Comparison of ENCODE assay signal across 13 cellular contexts in the genomic region with DNA sequence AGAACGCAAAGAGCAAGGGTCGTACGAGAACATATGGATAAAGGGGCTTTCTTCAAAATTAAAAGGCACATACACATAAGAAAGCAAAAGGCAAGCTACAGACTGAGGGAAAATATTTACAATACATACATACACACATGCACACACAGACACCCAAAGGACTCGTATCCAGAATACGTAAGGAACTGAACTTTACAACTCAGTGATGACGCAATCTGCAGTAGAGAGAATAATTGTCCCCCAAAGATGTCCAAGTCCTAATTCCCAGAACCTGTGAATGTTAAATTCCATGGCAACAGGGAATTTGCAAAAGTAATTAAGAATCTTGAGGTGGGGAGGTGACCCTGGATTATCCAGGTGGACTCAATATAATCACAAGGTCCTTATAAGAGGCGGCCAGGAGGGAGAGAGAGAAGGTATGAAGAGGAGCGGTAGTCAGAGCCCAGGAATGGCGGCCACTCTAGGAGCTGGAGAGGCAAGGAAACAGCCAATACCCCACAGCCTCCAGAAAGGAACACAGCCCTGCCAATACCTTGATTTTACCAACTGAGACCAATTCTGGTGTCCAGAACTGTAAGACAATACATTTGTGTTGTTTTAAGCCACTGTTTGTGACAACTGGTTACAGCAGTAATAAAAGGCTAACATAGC. TPM values are rescaled to one million over a fixed set of nuclear protein-coding genes. Genes with fewer than 3 reads are reported as not detected.
DNase-seq lines count a peak whose midpoint lies in the region; ATAC-seq and FAIRE-seq lines count a peak whose summit lies in the region.
"Had no signal": no experiment of that assay in that cellular context is flagged by ENCODE, and none has a peak within 500 bp of the region (broad histone marks: within the 10 kb centered on the region; RNA-seq: fewer than 3 reads in every experiment).

No MANE protein-coding gene starts in this region.

- DNase-seq in NCI-H1092 treated with DMSO at 0.1 percent for 48 hours (lab: John Stamatoyannopoulos, UW) (peak; percentile 39), NCI-H1092 (lab: John Stamatoyannopoulos, UW) (no peak), NCI-H69 (lab: John Stamatoyannopoulos, UW) (peak; percentile 75), epithelial cell of prostate (ENCODE audit: low read depth, low spot score) (no peak), small intestine (peak; percentile 46), HK-2 (ENCODE audit: unreplicated experiment) (no peak), posterior vena cava (ENCODE audit: low spot score) (no peak)
- DNase-seq: ACHN; activated CD8-positive, alpha-beta memory T cell treated with anti-CD3 and anti-CD28 coated beads, Interleukin-2, amount 50 U/mL, for 4 hours; natural killer cell; Peyer's patch; right lobe of liver had no signal

- peak overlapping the region in 1 of 2 donors; percentile 10 for H3K4me3 ChIP-seq in small intestine (ENCODE audit: low read depth in 1 of 2, low read length in 2 of 2)
- H3K4me3 ChIP-seq: Peyer's patch, right lobe of liver had no signal

- no peak for FAIRE-seq in small intestine (lab: Jason Lieb, UNC)

- H3K27ac ChIP-seq in epithelial cell of prostate (peak overlapping the region; percentile 42), small intestine (ENCODE audit: low read depth in 1 of 2, low read length in 1 of 2) (peak overlapping the region in 1 of 2 donors; percentile 37)

- WGBS in small intestine, 3 donors = 31 to 71% (median 64%) methylated on average over 9 of the region's 9 CpGs

- no peaks in the 10 kb centered on the region for H3K9me3 ChIP-seq in small intestine (ENCODE audit: control insufficient read depth, low read depth)
- H3K9me3 ChIP-seq: Peyer's patch, right lobe of liver had no signal

- peaks cover 3% of the 10 kb centered on the region in 2 donors for H3K4me1 ChIP-seq in small intestine (ENCODE audit: control insufficient read depth in 2 of 2, insufficient read depth in 1 of 2, low read depth in 1 of 2, low read length in 1 of 2)

- intact Hi-C loops in posterior vena cava (cut with DNase I) = no loop called here

- no peaks in the 10 kb centered on the region for H3K36me3 ChIP-seq in small intestine (ENCODE audit: control insufficient read depth in 2 of 2, insufficient read depth in 2 of 2, low read length in 2 of 2)
- H3K36me3 ChIP-seq: Peyer's patch, right lobe of liver had no signal

- no peak for ATAC-seq in HG02623 (IDR thresholded peaks at IDR 0.05; ENCODE audit: unreplicated experiment)
- ATAC-seq: natural killer cell had no signal

- H3K27me3 ChIP-seq in small intestine (ENCODE audit: control insufficient read depth in 2 of 2, insufficient read depth in 2 of 2, low read length in 2 of 2) = no peaks in the 10 kb centered on the region
- H3K27me3 ChIP-seq: Peyer's patch, right lobe of liver had no signal

RNA-seq across cellular contexts. Expression of gene STS, which starts 27.5 kb away (rescaled TPM):
- 1 to 10 TPM in 2 of 3 donors, under 1 TPM in 1; 0.67 to 3.4 (median 1.4) TPM for polyA plus RNA-seq in small intestine
- 10 to 100 TPM; 13.7 to 16.1 TPM for total RNA-seq in posterior vena cava

RNA-seq across cellular contexts. Expression of gene PUDP, which starts 27.9 kb away (rescaled TPM):
- polyA plus RNA-seq in small intestine = 10 to 100 TPM; 16.3 to 20.3 (median 16.8) TPM
- total RNA-seq in posterior vena cava = 10 to 100 TPM; 11.8 to 13.1 TPM

Comparison
In these comparisons a context has a peak if more than half of its experiments do, and no peak if none do; other contexts are left out.
1. DNase-seq: peak in NCI-H1092 treated with DMSO at 0.1 percent for 48 hours (single experiment), NCI-H69 (single experiment) and small intestine (single experiment); none in NCI-H1092 (single experiment), epithelial cell of prostate (single experiment), HK-2 (single experiment) and posterior vena cava (single experiment).